In the genomic region with DNA sequence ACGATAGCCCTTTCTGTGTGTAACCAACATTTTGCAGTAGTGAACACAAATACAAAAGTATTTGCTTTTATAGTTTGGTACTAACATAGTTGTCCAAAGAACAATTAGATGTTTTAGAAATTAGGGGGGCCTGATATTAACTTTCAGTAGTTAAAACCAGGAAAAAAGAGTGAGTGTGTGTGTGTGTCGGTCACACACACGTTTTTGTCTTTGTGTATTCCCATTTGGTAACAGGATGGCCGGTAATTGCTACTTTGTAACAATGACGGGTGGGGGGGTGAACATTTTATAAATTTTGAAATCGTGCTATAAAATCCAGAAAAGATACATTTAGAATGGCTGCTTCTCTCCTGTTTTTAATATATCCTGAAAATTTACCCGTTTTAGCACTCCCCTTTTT, we compare ENCODE assay signal across 8 cellular contexts. TPM values are rescaled to one million over a fixed set of nuclear protein-coding genes. Genes with fewer than 3 reads are reported as not detected.
DNase-seq lines count a peak whose midpoint lies in the region; ATAC-seq and TF ChIP-seq lines count a peak whose summit lies in the region.

No MANE protein-coding gene starts in this region.

- H3K27ac Mint-ChIP-seq in MCF 10A (ENCODE audit: low read depth, unreplicated experiment) (peak overlapping the region; percentile 98), mesothelial cell of epicardium (peak overlapping the region; percentile 100)

- no peak for TF ChIP-seq CTCF in right atrium auricular region (IDR thresholded peaks at IDR 0.05)
- TF ChIP-seq CTCF in MCF 10A (IDR thresholded peaks at IDR 0.05; ENCODE audit: unreplicated experiment), result no peak
- TF ChIP-seq CTCF in mesothelial cell of epicardium (IDR thresholded peaks at IDR 0.05; ENCODE audit: unreplicated experiment), result no peak

- DNase-seq in right atrium auricular region (ENCODE audit: low spot score) (no peak), Right ventricle myocardium superior (no peak), MCF 10A (ENCODE audit: unreplicated experiment) (no peak), mesothelial cell of epicardium (ENCODE audit: low spot score in 2 of 2, unreplicated experiment in 2 of 2) (no peak), NCI-H2029 (lab: John Stamatoyannopoulos, UW) (no peak), NCI-H1092 treated with DMSO at 0.1 percent for 48 hours (lab: John Stamatoyannopoulos, UW) (no peak), NCI-H2029 treated with DMSO at 0.1 percent for 48 hours (lab: John Stamatoyannopoulos, UW) (no peak)

- H3K4me1 Mint-ChIP-seq in MCF 10A (ENCODE audit: insufficient read depth, unreplicated experiment) (no peaks in the 10 kb centered on the region), mesothelial cell of epicardium (peaks cover 13% of the 10 kb centered on the region)

- H3K4me3 Mint-ChIP-seq in MCF 10A (ENCODE audit: unreplicated experiment) (peak overlapping the region; percentile 99), mesothelial cell of epicardium (peak overlapping the region; percentile 98)

- H3K36me3 Mint-ChIP-seq in MCF 10A (ENCODE audit: insufficient read depth, unreplicated experiment) (peaks cover 9% of the 10 kb centered on the region), mesothelial cell of epicardium (peaks cover 16% of the 10 kb centered on the region)

- no peaks in the 10 kb centered on the region for H3K36me3 ChIP-seq in right atrium auricular region

- no peaks in the 10 kb centered on the region for H3K27me3 ChIP-seq in right atrium auricular region

- peak overlapping the region; percentile 81 to 88 for H3K4me3 ChIP-seq in right atrium auricular region

- H3K27ac ChIP-seq in right atrium auricular region, result peak overlapping the region; percentile 96 to 98

- intact Hi-C loops in Right ventricle myocardium superior (cut with DNase I), result no loop called here
- intact Hi-C loops in MCF 10A (cut with micrococcal nuclease), result no loop called here

- POLR2A ChIA-PET in MCF 10A (lab: Yijun Ruan, JAX), result interaction anchor here (0.9 to 3.4 kb wide), 7 partner anchors 8 to 213 kb away, joined by 3 to 80 read pairs (median 4); a partner anchor contains a TSS

- H3K27me3 Mint-ChIP-seq in MCF 10A (ENCODE audit: insufficient read depth, unreplicated experiment) (no peaks in the 10 kb centered on the region), mesothelial cell of epicardium (ENCODE audit: low read depth) (no peaks in the 10 kb centered on the region)

- H3K9me3 ChIP-seq in right atrium auricular region, result no peaks in the 10 kb centered on the region

- no TSS peak for BruUV-seq in MCF 10A (replicated peaks; lab: Mats Ljungman, UMichigan)

- peaks cover 0 to 22% of the 10 kb centered on the region in 2 donors for H3K4me1 ChIP-seq in right atrium auricular region

- H3K9me3 Mint-ChIP-seq in MCF 10A (ENCODE audit: unreplicated experiment) (peaks cover 7% of the 10 kb centered on the region), mesothelial cell of epicardium (peaks cover 11% of the 10 kb centered on the region)

- CTCF ChIA-PET in MCF 10A (lab: Yijun Ruan, JAX), result interaction anchor here (0.9 kb wide), 1 partner anchor 134 kb away, joined by 5 read pairs; no protein-coding TSS in a partner anchor

- ATAC-seq in Right ventricle myocardium superior (ENCODE audit: poor library complexity), result no peak
- no peak for ATAC-seq in HG03439 (IDR thresholded peaks at IDR 0.05; ENCODE audit: unreplicated experiment)

RNA-seq across cellular contexts. Expression of a gene that starts 1.5 kb away (rescaled TPM):
- 10 to 100 TPM; 23.5 to 28.4 TPM for total RNA-seq in right atrium auricular region
- total RNA-seq in Right ventricle myocardium superior, result 35.5 TPM
- 64.7 and 80.2 TPM in 2 replicates for total RNA-seq in MCF 10A (2022)
- 60.2 to 63.6 TPM (median 62.2 TPM) in 3 replicates for total RNA-seq in mesothelial cell of epicardium

RNA-seq across cellular contexts. Expression of a gene that starts 12.0 kb away (rescaled TPM):
- 10 to 100 TPM; 22.6 to 26.7 TPM for total RNA-seq in right atrium auricular region
- total RNA-seq in Right ventricle myocardium superior, result 111 TPM
- total RNA-seq in MCF 10A (2022), result 34.5 and 39.9 TPM in 2 replicates
- 30.1 to 30.4 TPM (median 30.1 TPM) in 3 replicates for total RNA-seq in mesothelial cell of epicardium
